Comparison of ENCODE assay signal across 20 cellular contexts in genomic region chr3:45566951-45567411, GRCh38. TPM values are rescaled to one million over a fixed set of nuclear protein-coding genes. Genes with fewer than 3 reads are reported as not detected.
DNase-seq lines count a peak whose midpoint lies in the region; ATAC-seq and TF ChIP-seq lines count a peak whose summit lies in the region.
"Had no signal": no experiment of that assay in that cellular context is flagged by ENCODE, and none has a peak within 500 bp of the region (broad histone marks: within the 10 kb centered on the region; RNA-seq: fewer than 3 reads in every experiment).

No MANE protein-coding gene starts in this region.

- no peaks in the 10 kb centered on the region for H3K9me3 Mint-ChIP-seq in activated T-helper 1 cell treated with anti-CD3 and anti-CD28 coated beads, Interleukin-12 subunit alpha, Interleukin-12 subunit beta, Interleukin-2, Interleukin-4 antibody, amounts not matched to agents 30 ng/mL and 10 ng/mL and 1 ng/mL, durations not matched to agents 14 hours and 24 hours and 36 hours
- H3K9me3 Mint-ChIP-seq: activated CD4-positive, alpha-beta T cell treated with anti-CD3 and anti-CD28 coated beads, Interleukin-2, amount 10 ng/mL, durations not matched to agents 7 days and 5 days; neural progenitor cell had no signal

- H3K27me3 ChIP-seq in right atrium auricular region (no peaks in the 10 kb centered on the region), right cardiac atrium (ENCODE audit: control insufficient read depth, insufficient read depth) (no peaks in the 10 kb centered on the region)
- H3K27me3 ChIP-seq: cardiac muscle cell, esophagus squamous epithelium, MG63, neural progenitor cell, suprapubic skin had no signal

- 88% methylated on average over 7 of the region's 7 CpGs for WGBS in right cardiac atrium

- peaks cover 4% of the 10 kb centered on the region for H3K27me3 Mint-ChIP-seq in activated T-helper 1 cell treated with anti-CD3 and anti-CD28 coated beads, Interleukin-12 subunit alpha, Interleukin-12 subunit beta, Interleukin-2, Interleukin-4 antibody, amounts not matched to agents 30 ng/mL and 10 ng/mL and 1 ng/mL, durations not matched to agents 14 hours and 24 hours and 36 hours (ENCODE audit: insufficient read depth)
- H3K27me3 Mint-ChIP-seq: activated CD4-positive, alpha-beta T cell treated with anti-CD3 and anti-CD28 coated beads, Interleukin-2, amount 10 ng/mL, durations not matched to agents 7 days and 5 days had no signal

- ATAC-seq in Right ventricle myocardium inferior (peak; percentile 45), right cardiac atrium (peak; percentile 31 to 55), GM21381 (IDR thresholded peaks at IDR 0.05; ENCODE audit: unreplicated experiment) (no peak)

- peaks cover 63% of the 10 kb centered on the region for H3K4me1 Mint-ChIP-seq in activated T-helper 1 cell treated with anti-CD3 and anti-CD28 coated beads, Interleukin-12 subunit alpha, Interleukin-12 subunit beta, Interleukin-2, Interleukin-4 antibody, amounts not matched to agents 30 ng/mL and 10 ng/mL and 1 ng/mL, durations not matched to agents 14 hours and 24 hours and 36 hours (ENCODE audit: low read depth)

- H3K4me3 Mint-ChIP-seq in activated T-helper 1 cell treated with anti-CD3 and anti-CD28 coated beads, Interleukin-12 subunit alpha, Interleukin-12 subunit beta, Interleukin-2, Interleukin-4 antibody, amounts not matched to agents 30 ng/mL and 10 ng/mL and 1 ng/mL, durations not matched to agents 14 hours and 24 hours and 36 hours, result peak overlapping the region; percentile 59
- H3K4me3 Mint-ChIP-seq: neural progenitor cell had no signal

- H3K4me1 ChIP-seq in right atrium auricular region (peaks cover 3 to 9% of the 10 kb centered on the region in 2 donors), right cardiac atrium (ENCODE audit: control insufficient read depth, insufficient read depth, low read length) (no peaks in the 10 kb centered on the region)
- H3K4me1 ChIP-seq: neural progenitor cell had no signal

- no peak for TF ChIP-seq CTCF in right atrium auricular region (IDR thresholded peaks at IDR 0.05)

- peak overlapping the region; percentile 84 for H3K27ac Mint-ChIP-seq in activated T-helper 1 cell treated with anti-CD3 and anti-CD28 coated beads, Interleukin-12 subunit alpha, Interleukin-12 subunit beta, Interleukin-2, Interleukin-4 antibody, amounts not matched to agents 30 ng/mL and 10 ng/mL and 1 ng/mL, durations not matched to agents 14 hours and 24 hours and 36 hours
- H3K27ac Mint-ChIP-seq: neural progenitor cell had no signal

- H3K27ac ChIP-seq in right atrium auricular region (no peak overlapping the region), right cardiac atrium (ENCODE audit: low read length) (no peak overlapping the region), substantia nigra (ENCODE audit: low read depth, low read length, poor library complexity, severe bottlenecking) (peak overlapping the region; percentile 37)
- H3K27ac ChIP-seq: cardiac muscle cell, esophagus squamous epithelium, neural progenitor cell, SK-N-MC, suprapubic skin had no signal

- DNase-seq in Right ventricle myocardium inferior (ENCODE audit: missing footprints), result no peak
- DNase-seq in right atrium auricular region (ENCODE audit: low spot score), result no peak
- DNase-seq in activated T-helper 1 cell treated with anti-CD3 and anti-CD28 coated beads, Interleukin-12 subunit alpha, Interleukin-12 subunit beta, Interleukin-2, Interleukin-4 antibody, amounts not matched to agents 30 ng/mL and 10 ng/mL and 1 ng/mL, durations not matched to agents 14 hours and 24 hours and 36 hours (ENCODE audit: low spot score), result no peak
- DNase-seq in right cardiac atrium, result no peak
- peak in 8 of 49 donors; percentile 13 to 45 (median 18) for DNase-seq in substantia nigra (lab: John Stamatoyannopoulos, UW)
- no peak for DNase-seq in NCI-H1930 (lab: John Stamatoyannopoulos, UW)
- DNase-seq in activated T-cell treated with anti-CD3 and anti-CD28 coated beads for 4 hours, result no peak
- DNase-seq: ACHN; COR-L47; effector CD4-positive, alpha-beta T cell; esophagus squamous epithelium; MG63; NCI-H2029 treated with DMSO at 0.1 percent for 48 hours; NCI-H510A treated with DMSO at 0.1 percent for 48 hours had no signal

- peaks cover 11% of the 10 kb centered on the region for H3K36me3 Mint-ChIP-seq in activated T-helper 1 cell treated with anti-CD3 and anti-CD28 coated beads, Interleukin-12 subunit alpha, Interleukin-12 subunit beta, Interleukin-2, Interleukin-4 antibody, amounts not matched to agents 30 ng/mL and 10 ng/mL and 1 ng/mL, durations not matched to agents 14 hours and 24 hours and 36 hours (ENCODE audit: low read depth)
- H3K36me3 Mint-ChIP-seq: neural progenitor cell had no signal

- H3K36me3 ChIP-seq in right atrium auricular region, result no peaks in the 10 kb centered on the region
- H3K36me3 ChIP-seq: cardiac muscle cell, esophagus squamous epithelium, MG63, neural progenitor cell, suprapubic skin had no signal

- H3K9me3 ChIP-seq in right atrium auricular region (no peaks in the 10 kb centered on the region), right cardiac atrium (ENCODE audit: control insufficient read depth, low read length) (no peaks in the 10 kb centered on the region)
- H3K9me3 ChIP-seq: esophagus squamous epithelium, suprapubic skin had no signal

- H3K4me3 ChIP-seq in right atrium auricular region, result no peak overlapping the region
- H3K4me3 ChIP-seq in right cardiac atrium (ENCODE audit: low read length), result no peak overlapping the region
- H3K4me3 ChIP-seq: cardiac muscle cell, esophagus squamous epithelium, MG63, neural progenitor cell, SK-N-MC, suprapubic skin had no signal

- intact Hi-C loops in Right ventricle myocardium inferior (cut with DNase I), result no loop called here
- intact Hi-C loops in activated T-helper 1 cell treated with anti-CD3 and anti-CD28 coated beads, Interleukin-12 subunit alpha, Interleukin-12 subunit beta, Interleukin-2, Interleukin-4 antibody, amounts not matched to agents 30 ng/mL and 10 ng/mL and 1 ng/mL, durations not matched to agents 14 hours and 24 hours and 36 hours (cut with micrococcal nuclease), result loop anchor here (2.0 to 5.0 kb wide), 2 partner anchors 30 to 40 kb away; no protein-coding TSS in a partner anchor
- intact Hi-C loops in right cardiac atrium (cut with DNase I), result no loop called here

RNA-seq across cellular contexts. Expression of gene LIMD1, which starts 27.6 kb away (rescaled TPM):
- total RNA-seq in Right ventricle myocardium inferior (34.1 TPM), right atrium auricular region (10 to 100 TPM; 15.8 to 19.4 TPM), right cardiac atrium (10 to 100 TPM; 18.6 to 25.4 (median 22.2) TPM)
- 36.3 and 40.8 TPM in 2 replicates for total RNA-seq in activated T-helper 1 cell treated with anti-CD3 and anti-CD28 coated beads, Interleukin-12 subunit alpha, Interleukin-12 subunit beta, Interleukin-2, Interleukin-4 antibody, amounts not matched to agents 30 ng/mL and 10 ng/mL and 1 ng/mL, durations not matched to agents 14 hours and 24 hours and 36 hours
- polyA plus RNA-seq in right cardiac atrium, result 8.7 TPM
